16 cellular contexts compared by ENCODE assay signal in genomic region chr17:68351395-68351794, GRCh38.
DNase-seq lines count a peak whose midpoint lies in the region; ATAC-seq, FAIRE-seq and TF ChIP-seq lines count a peak whose summit lies in the region.
"Had no signal": no experiment of that assay in that cellular context is flagged by ENCODE, and none has a peak within 500 bp of the region (broad histone marks: within the 10 kb centered on the region; RNA-seq: fewer than 3 reads in every experiment).

No MANE protein-coding gene starts in this region.

- H3K27ac ChIP-seq in K562 (ENCODE audit: extremely low read depth, low read depth, low read length) (no peak overlapping the region), right atrium auricular region (no peak overlapping the region), prostate gland (no peak overlapping the region)

- no peaks in the 10 kb centered on the region for H3K36me3 ChIP-seq in K562 (ENCODE audit: control insufficient read depth, insufficient read depth, low read length)
- H3K36me3 ChIP-seq in right atrium auricular region: no peaks in the 10 kb centered on the region
- H3K36me3 ChIP-seq in prostate gland: no peaks in the 10 kb centered on the region

- BruUV-seq in K562 (replicated peaks; lab: Mats Ljungman, UMichigan): no TSS peak

- in situ Hi-C loops in K562 (cut with MboI): no loop called here

- intact Hi-C loops in K562 (cut with micrococcal nuclease) (no loop called here), prostate gland (cut with DNase I) (loop anchor here (5.0 kb wide), 1 partner anchor 46 kb away; no protein-coding TSS in a partner anchor), posterior vena cava (cut with DNase I) (no loop called here)

- no peak for FAIRE-seq in K562 (lab: Jason Lieb, UNC)

- H3K79me2 ChIP-seq in K562 (ENCODE audit: control insufficient read depth, insufficient read depth, low read length): no peaks in the 10 kb centered on the region

- no peak overlapping the region for H3K4me2 ChIP-seq in K562 (ENCODE audit: insufficient read depth, low read length)

- peaks cover 21 to 39% of the 10 kb centered on the region in 2 experiments for H3K27me3 ChIP-seq in K562 (ENCODE audit: control insufficient read depth in 2 of 2, insufficient read depth in 2 of 2, low read length in 2 of 2)
- H3K27me3 ChIP-seq in right atrium auricular region: no peaks in the 10 kb centered on the region
- no peaks in the 10 kb centered on the region for H3K27me3 ChIP-seq in prostate gland (replicated peaks; ENCODE audit: insufficient read depth)

- TF ChIP-seq RAD21 in K562 (CRISPR knock-in tag; conservative IDR thresholded peaks at IDR 0.05 in 1 of 2, IDR thresholded peaks at IDR 0.05 in 1 of 2): peak; percentile 30 to 53; a peak in 3 of 4 replicates

- H3K9me3 ChIP-seq in K562 (replicated peaks; ENCODE audit: control insufficient read depth, insufficient read depth, low read depth, low read length) (no peaks in the 10 kb centered on the region), right atrium auricular region (no peaks in the 10 kb centered on the region), prostate gland (no peaks in the 10 kb centered on the region)

- WGBS in K562 (ENCODE audit: insufficient coverage, low coverage, missing lambda C conversion rate): 1% methylated on average over 7 of the region's 7 CpGs
- WGBS in prostate gland: 56% methylated on average over 7 of the region's 7 CpGs

- DNase-seq in AG10803 (ENCODE audit: low read depth) (no peak), HT-29 (ENCODE audit: low spot score) (peak; percentile 51), K562 (ENCODE audit: extremely low read depth in 1 of 4, low spot score in 3 of 4) (peak in 1 of 4 experiments; percentile 30), right atrium auricular region (ENCODE audit: low spot score) (peak; percentile 60), prostate gland (ENCODE audit: low spot score) (no peak), kidney tubule cell (ENCODE audit: low spot score) (no peak), posterior vena cava (ENCODE audit: low spot score) (no peak)
- no peak for DNase-seq in activated T-cell treated with anti-CD3 and anti-CD28 coated beads, Interleukin-2, amount 50 U/mL, for 48 hours
- DNase-seq: activated B cell treated with CpG ODN at 0.5 μM for 24 hours; activated T-cell treated with anti-CD3 and anti-CD28 coated beads, Interleukin-2, amount 50 U/mL, for 72 hours; CD8-positive, alpha-beta T cell; NCI-H1048; NCI-H510A; posterior cingulate gyrus; stimulated activated CD4-positive, alpha-beta T cell treated with anti-CD3 and anti-CD28 coated beads, Interleukin-4, amount 100 ng/mL, for 1 hour; stimulated activated naive CD8-positive, alpha-beta T cell treated with anti-CD3 and anti-CD28 coated beads, Interleukin-15, amount 100 ng/mL, for 72 hours had no signal

- no peak overlapping the region for H2AFZ ChIP-seq in K562 (ENCODE audit: low read depth, low read length)

- H3K9me1 ChIP-seq in K562 (ENCODE audit: control insufficient read depth, insufficient read depth, low read length): no peaks in the 10 kb centered on the region

- no peaks in the 10 kb centered on the region for H4K20me1 ChIP-seq in K562 (replicated peaks; ENCODE audit: control insufficient read depth, insufficient read depth, low read length)

- TF ChIP-seq POLR2A in K562 (conservative IDR thresholded peaks at IDR 0.05) (no peak), prostate gland (IDR thresholded peaks at IDR 0.05) (no peak)

- ATAC-seq in K562: peak; percentile 61
- ATAC-seq: activated T-cell treated with anti-CD3 and anti-CD28 coated beads, Interleukin-2, amount 50 U/mL, for 72 hours; CD8-positive, alpha-beta T cell; stimulated activated naive CD8-positive, alpha-beta T cell treated with anti-CD3 and anti-CD28 coated beads, Interleukin-15, amount 100 ng/mL, for 72 hours had no signal

- POLR2A ChIA-PET in K562 (lab: Yijun Ruan, JAX): no interaction called here

- CTCF ChIA-PET in K562 (lab: Yijun Ruan, JAX; ENCODE audit: low intra/inter-chr PET ratio): interaction anchor here (0.6 to 0.8 kb wide), 3 partner anchors 77 to 895 kb away, joined by 3 to 4 read pairs (median 3); no protein-coding TSS in a partner anchor

- TF ChIP-seq EP300 in K562 (IDR thresholded peaks at IDR 0.05; ENCODE audit: low read length): no peak

- H3K4me1 ChIP-seq in K562 (replicated peaks in 1 of 2; ENCODE audit: control insufficient read depth in 2 of 2, insufficient read depth in 2 of 2, low read length in 2 of 2) (no peaks in the 10 kb centered on the region; a peak in 1 of 5 replicates), right atrium auricular region (no peaks in the 10 kb centered on the region), prostate gland (replicated peaks) (no peaks in the 10 kb centered on the region)

- TF ChIP-seq CTCF in AG10803 (conservative IDR thresholded peaks at IDR 0.05; ENCODE audit: low read length): peak; percentile 41
- peak; percentile 23 to 52 (median 36); a peak in 2 of 6 replicates for TF ChIP-seq CTCF in K562 (IDR thresholded peaks at IDR 0.05 in 2 of 3, conservative IDR thresholded peaks at IDR 0.05 in 1 of 3; ENCODE audit: insufficient read depth in 2 of 3, low read depth in 1 of 3, low read length in 3 of 3)
- peak in 1 of 2 donors; percentile 42 for TF ChIP-seq CTCF in right atrium auricular region (IDR thresholded peaks at IDR 0.05)
- peak in 1 of 4 experiments; percentile 27 for TF ChIP-seq CTCF in prostate gland (IDR thresholded peaks at IDR 0.05)

- H3K4me3 ChIP-seq in AG10803 (ENCODE audit: low read length) (no peak overlapping the region), K562 (no peak overlapping the region), right atrium auricular region (no peak overlapping the region), prostate gland (no peak overlapping the region)

- no peak overlapping the region for H3K9ac ChIP-seq in K562 (ENCODE audit: insufficient read depth in 1 of 2, low read depth in 2 of 2, low read length in 2 of 2)

TF ChIP-seq in K562, 482 proteins besides CTCF, POLR2A, EP300 and RAD21:
- TF ChIP-seq MEIS2 (IDR thresholded peaks at IDR 0.05; ENCODE audit: partially characterized antibody): peak; percentile 47
- no peak for TF ChIP-seq PBX2 (CRISPR knock-in tag; IDR thresholded peaks at IDR 0.05; ENCODE audit: low read depth)
- peak; percentile 38; the same call in 1 of the 2 replicates for TF ChIP-seq PBX2 (tag; conservative IDR thresholded peaks at IDR 0.05; ENCODE audit: low read depth)
- TF ChIP-seq ATF3 (IDR thresholded peaks at IDR 0.05): no peak
- no peak for TF ChIP-seq ATF3 (CRISPR knock-in tag; conservative IDR thresholded peaks at IDR 0.05)
- TF ChIP-seq MNT (conservative IDR thresholded peaks at IDR 0.05): 0 out of 4 replicates have a peak, but pooled peaks of 1 of the 2 experiments have one; percentile 18
- TF ChIP-seq ZSCAN29 (IDR thresholded peaks at IDR 0.05): no peak
- TF ChIP-seq RB1 (IDR thresholded peaks at IDR 0.05; ENCODE audit: low read depth): no peak

Comparison
In these comparisons a context has a peak if more than half of its experiments do, and no peak if none do; other contexts are left out.
1. DNase-seq: peak in HT-29 (single experiment) and right atrium auricular region (single experiment); none in AG10803 (single experiment), prostate gland (single experiment), kidney tubule cell (single experiment), posterior vena cava (single experiment) and activated T-cell treated with anti-CD3 and anti-CD28 coated beads, Interleukin-2, amount 50 U/mL, for 48 hours (0 of 2).